1 cellular context compared by ENCODE assay signal in the genomic region with DNA sequence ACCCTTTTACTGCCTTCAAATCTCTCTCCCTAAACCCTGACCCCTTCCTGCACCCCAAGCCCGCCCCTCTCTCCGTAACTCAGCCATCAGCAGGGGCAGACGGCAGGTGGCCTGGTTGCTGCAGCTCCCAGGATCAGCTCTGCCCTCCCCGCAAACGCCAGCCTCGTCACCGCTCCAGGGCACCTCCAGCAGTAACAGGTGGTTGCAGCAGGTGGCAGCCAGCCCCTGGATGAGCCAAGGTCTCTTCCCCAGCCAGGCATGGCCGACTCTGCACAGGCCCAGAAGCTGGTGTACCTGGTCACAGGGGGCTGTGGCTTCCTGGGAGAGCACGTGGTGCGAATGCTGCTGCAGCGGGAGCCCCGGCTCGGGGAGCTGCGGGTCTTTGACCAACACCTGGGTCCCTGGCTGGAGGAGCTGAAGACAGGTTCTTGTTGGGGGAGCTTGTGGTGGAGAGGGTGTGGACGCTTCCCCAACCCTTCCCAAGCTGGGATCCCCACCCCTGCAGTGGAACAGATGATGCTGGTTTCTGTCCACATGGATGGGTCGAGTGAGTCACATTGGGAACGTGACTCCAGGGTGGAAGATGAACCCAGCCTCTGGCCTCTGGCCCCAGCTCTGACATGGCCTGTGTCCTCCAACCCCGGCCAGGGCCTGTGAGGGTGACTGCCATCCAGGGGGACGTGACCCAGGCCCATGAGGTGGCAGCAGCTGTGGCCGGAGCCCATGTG.
TF ChIP-seq lines count a peak whose summit lies in the region.

No MANE protein-coding gene starts in this region.

TF ChIP-seq in SK-N-SH treated with all-trans-retinoic acid at 6 μM for 48 hours, 23 proteins besides CTCF, POLR2A, EP300 and RAD21 (continued from another document):
- TF ChIP-seq, protein P1, sequence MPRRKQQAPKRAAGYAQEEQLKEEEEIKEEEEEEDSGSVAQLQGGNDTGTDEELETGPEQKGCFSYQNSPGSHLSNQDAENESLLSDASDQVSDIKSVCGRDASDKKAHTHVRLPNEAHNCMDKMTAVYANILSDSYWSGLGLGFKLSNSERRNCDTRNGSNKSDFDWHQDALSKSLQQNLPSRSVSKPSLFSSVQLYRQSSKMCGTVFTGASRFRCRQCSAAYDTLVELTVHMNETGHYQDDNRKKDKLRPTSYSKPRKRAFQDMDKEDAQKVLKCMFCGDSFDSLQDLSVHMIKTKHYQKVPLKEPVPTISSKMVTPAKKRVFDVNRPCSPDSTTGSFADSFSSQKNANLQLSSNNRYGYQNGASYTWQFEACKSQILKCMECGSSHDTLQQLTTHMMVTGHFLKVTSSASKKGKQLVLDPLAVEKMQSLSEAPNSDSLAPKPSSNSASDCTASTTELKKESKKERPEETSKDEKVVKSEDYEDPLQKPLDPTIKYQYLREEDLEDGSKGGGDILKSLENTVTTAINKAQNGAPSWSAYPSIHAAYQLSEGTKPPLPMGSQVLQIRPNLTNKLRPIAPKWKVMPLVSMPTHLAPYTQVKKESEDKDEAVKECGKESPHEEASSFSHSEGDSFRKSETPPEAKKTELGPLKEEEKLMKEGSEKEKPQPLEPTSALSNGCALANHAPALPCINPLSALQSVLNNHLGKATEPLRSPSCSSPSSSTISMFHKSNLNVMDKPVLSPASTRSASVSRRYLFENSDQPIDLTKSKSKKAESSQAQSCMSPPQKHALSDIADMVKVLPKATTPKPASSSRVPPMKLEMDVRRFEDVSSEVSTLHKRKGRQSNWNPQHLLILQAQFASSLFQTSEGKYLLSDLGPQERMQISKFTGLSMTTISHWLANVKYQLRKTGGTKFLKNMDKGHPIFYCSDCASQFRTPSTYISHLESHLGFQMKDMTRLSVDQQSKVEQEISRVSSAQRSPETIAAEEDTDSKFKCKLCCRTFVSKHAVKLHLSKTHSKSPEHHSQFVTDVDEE (CRISPR knock-in tag; IDR thresholded peaks at IDR 0.05), result no peak
- TF ChIP-seq ZNF70 (CRISPR knock-in tag; IDR thresholded peaks at IDR 0.05), result no peak
- TF ChIP-seq, protein P2, sequence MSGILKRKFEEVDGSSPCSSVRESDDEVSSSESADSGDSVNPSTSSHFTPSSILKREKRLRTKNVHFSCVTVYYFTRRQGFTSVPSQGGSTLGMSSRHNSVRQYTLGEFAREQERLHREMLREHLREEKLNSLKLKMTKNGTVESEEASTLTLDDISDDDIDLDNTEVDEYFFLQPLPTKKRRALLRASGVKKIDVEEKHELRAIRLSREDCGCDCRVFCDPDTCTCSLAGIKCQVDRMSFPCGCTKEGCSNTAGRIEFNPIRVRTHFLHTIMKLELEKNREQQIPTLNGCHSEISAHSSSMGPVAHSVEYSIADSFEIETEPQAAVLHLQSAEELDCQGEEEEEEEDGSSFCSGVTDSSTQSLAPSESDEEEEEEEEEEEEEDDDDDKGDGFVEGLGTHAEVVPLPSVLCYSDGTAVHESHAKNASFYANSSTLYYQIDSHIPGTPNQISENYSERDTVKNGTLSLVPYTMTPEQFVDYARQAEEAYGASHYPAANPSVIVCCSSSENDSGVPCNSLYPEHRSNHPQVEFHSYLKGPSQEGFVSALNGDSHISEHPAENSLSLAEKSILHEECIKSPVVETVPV (CRISPR knock-in tag; IDR thresholded peaks at IDR 0.05), result no peak
- no peak for TF ChIP-seq ARNTL (CRISPR knock-in tag; IDR thresholded peaks at IDR 0.05; ENCODE audit: borderline replicate concordance, low read depth)
- TF ChIP-seq GLIS3 (CRISPR knock-in tag; IDR thresholded peaks at IDR 0.05), result no peak
- TF ChIP-seq ZC3H10 (CRISPR knock-in tag; IDR thresholded peaks at IDR 0.05), result no peak
- TF ChIP-seq ZFP3 (CRISPR knock-in tag; IDR thresholded peaks at IDR 0.05), result no peak
TF ChIP-seq in SK-N-SH treated with all-trans-retinoic acid at 6 μM for 48 hours: peak in this region for 0.
